Comparison of ENCODE assay signal across 10 cellular contexts in the genomic region with DNA sequence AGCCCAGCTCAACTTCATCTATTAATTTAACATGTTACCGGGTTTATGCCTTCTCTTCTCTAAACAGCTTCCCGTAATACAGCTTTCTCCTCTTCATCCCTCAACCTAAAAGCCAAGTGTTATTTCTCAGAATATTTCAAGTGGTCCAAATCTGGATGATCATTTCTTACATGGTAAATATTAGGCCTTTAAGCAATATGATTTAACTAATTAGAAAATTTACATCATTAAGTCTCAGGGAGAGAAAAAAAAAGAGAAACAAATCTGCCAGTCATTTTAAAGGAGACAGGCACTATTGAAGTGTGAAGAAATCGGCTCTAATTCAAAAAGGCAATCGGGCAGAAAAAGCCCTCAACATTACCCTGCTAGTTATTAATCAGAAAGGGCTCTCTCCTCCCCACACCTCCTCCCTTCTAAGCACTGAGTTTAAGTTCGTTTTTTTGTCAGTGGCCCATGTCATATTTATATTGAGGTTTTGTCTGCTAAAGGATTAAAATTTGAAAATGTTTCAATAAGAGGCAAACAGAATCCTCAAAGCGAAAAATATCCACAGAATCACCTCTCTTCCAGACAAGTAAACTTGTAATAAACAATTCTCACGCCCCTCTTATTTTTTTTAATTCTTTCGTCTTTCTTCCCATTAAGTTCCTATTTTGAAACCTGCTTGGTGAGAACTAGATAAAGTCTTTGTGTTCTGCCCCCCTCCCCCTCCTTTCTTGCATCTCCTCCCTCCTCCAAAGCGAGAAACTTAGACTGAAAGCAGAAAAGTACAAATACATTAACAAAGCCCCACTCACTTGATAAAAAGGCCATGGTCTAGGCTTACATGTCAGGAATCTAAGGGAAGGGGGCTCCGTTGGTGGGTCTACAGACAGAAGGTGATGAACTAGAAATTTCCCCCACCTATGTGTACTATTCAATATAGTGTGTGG.
DNase-seq lines count a peak whose midpoint lies in the region; ATAC-seq and TF ChIP-seq lines count a peak whose summit lies in the region.
"Had no signal": no experiment of that assay in that cellular context is flagged by ENCODE, and none has a peak within 500 bp of the region (broad histone marks: within the 10 kb centered on the region; RNA-seq: fewer than 3 reads in every experiment).

No MANE protein-coding gene starts in this region.

- peak overlapping the region; percentile 75 for H3K4me2 ChIP-seq in hepatocyte

- 16% methylated on average over 8 of the region's 10 CpGs for WGBS in HUES64
- 39% methylated on average over 10 of the region's 10 CpGs for WGBS in hepatocyte (ENCODE audit: low lambda C conversion rate, missing lambda C conversion rate)

- H3K36me3 Mint-ChIP-seq in WTC11, result no peaks in the 10 kb centered on the region
- no peaks in the 10 kb centered on the region for H3K36me3 Mint-ChIP-seq in progenitor cell of endocrine pancreas (ENCODE audit: insufficient read depth)
- H3K36me3 Mint-ChIP-seq in activated T-cell treated with anti-CD3 and anti-CD28 coated beads, Interleukin-2, amount 50 U/mL, for 24 hours (ENCODE audit: low read depth), result no peaks in the 10 kb centered on the region

- no peak overlapping the region for H3K9ac ChIP-seq in HUES64 (ENCODE audit: low read depth, low read length)

- H4K20me1 ChIP-seq in hepatocyte (ENCODE audit: insufficient read depth, poor library complexity, severe bottlenecking), result no peaks in the 10 kb centered on the region

- POLR2A ChIA-PET in WTC11 (lab: Charles Lee), result no interaction called here

- H3K27me3 ChIP-seq in HUES64 (ENCODE audit: insufficient read depth, low read length), result peaks cover 100% of the 10 kb centered on the region
- peaks cover 95% of the 10 kb centered on the region for H3K27me3 ChIP-seq in hepatocyte

- H3K4me3 ChIP-seq in HUES64 (ENCODE audit: low read length) (peak overlapping the region; percentile 31), hepatocyte (no peak overlapping the region)
- H3K4me3 ChIP-seq: thyroid gland had no signal

- no peaks in the 10 kb centered on the region for H3K36me3 ChIP-seq in HUES64 (ENCODE audit: insufficient read depth, low read length)
- H3K36me3 ChIP-seq in hepatocyte (replicated peaks; ENCODE audit: insufficient read depth, low read depth), result no peaks in the 10 kb centered on the region
- H3K36me3 ChIP-seq: thyroid gland had no signal

- H3K27me3 Mint-ChIP-seq in WTC11 (ENCODE audit: low read depth) (peaks cover 100% of the 10 kb centered on the region), progenitor cell of endocrine pancreas (peaks cover 14% of the 10 kb centered on the region)
- H3K27me3 Mint-ChIP-seq in activated T-cell treated with anti-CD3 and anti-CD28 coated beads, Interleukin-2, amount 50 U/mL, for 24 hours, result peaks cover 98% of the 10 kb centered on the region

- H3K4me1 Mint-ChIP-seq in WTC11 (peaks cover 79% of the 10 kb centered on the region), progenitor cell of endocrine pancreas (ENCODE audit: low read depth) (peaks cover 72% of the 10 kb centered on the region)
- peaks cover 12% of the 10 kb centered on the region for H3K4me1 Mint-ChIP-seq in activated T-cell treated with anti-CD3 and anti-CD28 coated beads, Interleukin-2, amount 50 U/mL, for 24 hours (ENCODE audit: low read depth)

- H3K9me2 ChIP-seq in hepatocyte (replicated peaks; ENCODE audit: insufficient read depth), result no peaks in the 10 kb centered on the region

- H3K4me1 ChIP-seq in HUES64 (ENCODE audit: insufficient read depth, low read length), result peaks cover 63% of the 10 kb centered on the region
- no peaks in the 10 kb centered on the region for H3K4me1 ChIP-seq in hepatocyte (ENCODE audit: insufficient read depth)

- CTCF ChIA-PET in WTC11 (lab: Charles Lee), result interaction anchor here (0.7 to 2.4 kb wide), 14 partner anchors 13 to 251 kb away, joined by 3 to 31 read pairs (median 4); no protein-coding TSS in a partner anchor

- H2AFZ ChIP-seq in hepatocyte, result no peak overlapping the region

- H3K27ac Mint-ChIP-seq in WTC11, result no peak overlapping the region
- H3K27ac Mint-ChIP-seq in progenitor cell of endocrine pancreas, result peak overlapping the region; percentile 92
- H3K27ac Mint-ChIP-seq in activated T-cell treated with anti-CD3 and anti-CD28 coated beads, Interleukin-2, amount 50 U/mL, for 24 hours, result no peak overlapping the region
- H3K27ac Mint-ChIP-seq: memory B cell had no signal

- no peaks in the 10 kb centered on the region for H3K79me2 ChIP-seq in hepatocyte

- ATAC-seq in WTC11, result no peak
- no peak for ATAC-seq in GM21390 (IDR thresholded peaks at IDR 0.05; ENCODE audit: unreplicated experiment)

- H3K4me3 Mint-ChIP-seq in WTC11, result peak overlapping the region; percentile 42
- peak overlapping the region; percentile 59 for H3K4me3 Mint-ChIP-seq in progenitor cell of endocrine pancreas (ENCODE audit: low read depth)
- no peak overlapping the region for H3K4me3 Mint-ChIP-seq in activated T-cell treated with anti-CD3 and anti-CD28 coated beads, Interleukin-2, amount 50 U/mL, for 24 hours
- H3K4me3 Mint-ChIP-seq: memory B cell had no signal

- TF ChIP-seq CTCF in WTC11 (IDR thresholded peaks at IDR 0.05) (no peak), hepatocyte (IDR thresholded peaks at IDR 0.05; ENCODE audit: poor library complexity) (no peak), progenitor cell of endocrine pancreas (IDR thresholded peaks at IDR 0.05; ENCODE audit: unreplicated experiment) (no peak)

- DNase-seq in WTC11 (ENCODE audit: low spot score) (no peak), hepatocyte (ENCODE audit: low spot score) (no peak), progenitor cell of endocrine pancreas (ENCODE audit: low spot score, unreplicated experiment) (no peak), iPS-NIHi11 (ENCODE audit: low spot score) (no peak)
- DNase-seq in activated T-cell treated with anti-CD3 and anti-CD28 coated beads, Interleukin-2, amount 50 U/mL, for 24 hours, result no peak
- no peak for DNase-seq in activated naive CD4-positive, alpha-beta T cell (lab: John Stamatoyannopoulos, UW)

- no peak overlapping the region for H3K27ac ChIP-seq in HUES64 (ENCODE audit: low read depth, low read length)
- peak overlapping the region; percentile 19 for H3K27ac ChIP-seq in hepatocyte
- H3K27ac ChIP-seq: thyroid gland had no signal

- H3K9me3 Mint-ChIP-seq in WTC11 (no peaks in the 10 kb centered on the region), progenitor cell of endocrine pancreas (ENCODE audit: low read depth) (no peaks in the 10 kb centered on the region)
- peaks cover 3% of the 10 kb centered on the region for H3K9me3 Mint-ChIP-seq in activated T-cell treated with anti-CD3 and anti-CD28 coated beads, Interleukin-2, amount 50 U/mL, for 24 hours
- H3K9me3 Mint-ChIP-seq: memory B cell had no signal

- H3K9me3 ChIP-seq in HUES64 (ENCODE audit: insufficient read depth, low read depth, low read length) (no peaks in the 10 kb centered on the region), hepatocyte (ENCODE audit: low read depth) (no peaks in the 10 kb centered on the region)
- H3K9me3 ChIP-seq: thyroid gland had no signal

TF ChIP-seq in WTC11, 78 proteins besides CTCF, POLR2A, EP300 and RAD21:
- no peak for TF ChIP-seq ZNF138 (CRISPR knock-in tag; conservative IDR thresholded peaks at IDR 0.05)
- TF ChIP-seq JUN (CRISPR knock-in tag; IDR thresholded peaks at IDR 0.05), result no peak
- TF ChIP-seq, protein P1, sequence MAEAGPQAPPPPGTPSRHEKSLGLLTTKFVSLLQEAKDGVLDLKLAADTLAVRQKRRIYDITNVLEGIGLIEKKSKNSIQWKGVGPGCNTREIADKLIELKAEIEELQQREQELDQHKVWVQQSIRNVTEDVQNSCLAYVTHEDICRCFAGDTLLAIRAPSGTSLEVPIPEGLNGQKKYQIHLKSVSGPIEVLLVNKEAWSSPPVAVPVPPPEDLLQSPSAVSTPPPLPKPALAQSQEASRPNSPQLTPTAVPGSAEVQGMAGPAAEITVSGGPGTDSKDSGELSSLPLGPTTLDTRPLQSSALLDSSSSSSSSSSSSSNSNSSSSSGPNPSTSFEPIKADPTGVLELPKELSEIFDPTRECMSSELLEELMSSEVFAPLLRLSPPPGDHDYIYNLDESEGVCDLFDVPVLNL (CRISPR knock-in tag; IDR thresholded peaks at IDR 0.05; ENCODE audit: borderline replicate concordance, low read depth), result no peak
